In genomic region chr5:3265131-3265885, GRCh38 we compare ENCODE assay signal across 23 cellular contexts.
DNase-seq lines count a peak whose midpoint lies in the region; TF ChIP-seq lines count a peak whose summit lies in the region.
"Had no signal": no experiment of that assay in that cellular context is flagged by ENCODE, and none has a peak within 500 bp of the region (broad histone marks: within the 10 kb centered on the region; RNA-seq: fewer than 3 reads in every experiment).

No MANE protein-coding gene starts in this region.

- intact Hi-C loops in dorsolateral prefrontal cortex (cut with DNase I) = loop anchor here in 1 of 2 donors (5.0 to 10.0 kb wide), 2 partner anchors 38 to 49 kb away; no protein-coding TSS in a partner anchor
- intact Hi-C loops in transverse colon (cut with DNase I; ENCODE audit: low total_unique reads) = no loop called here

- no peaks in the 10 kb centered on the region for H3K9me3 ChIP-seq in transverse colon
- H3K9me3 ChIP-seq: A549, HAP-1, Peyer's patch had no signal

- no peaks in the 10 kb centered on the region for H3K4me1 ChIP-seq in transverse colon
- H3K4me1 ChIP-seq: A549, HAP-1, Peyer's patch had no signal

- H3K4me3 ChIP-seq in dorsolateral prefrontal cortex = peak overlapping the region in 2 of 59 donors; percentile 8 to 20
- H3K4me3 ChIP-seq in transverse colon = no peak overlapping the region
- H3K4me3 ChIP-seq: A549, GM12878, GM23338, HAP-1, Peyer's patch had no signal

- no peak for TF ChIP-seq EP300 in transverse colon (IDR thresholded peaks at IDR 0.05; ENCODE audit: low read depth)

- peaks cover 0 to 13% (median 0%) of the 10 kb centered on the region in 45 donors for H3K27me3 ChIP-seq in dorsolateral prefrontal cortex
- H3K27me3 ChIP-seq in transverse colon = no peaks in the 10 kb centered on the region
- H3K27me3 ChIP-seq: Peyer's patch had no signal

- DNase-seq in Ammon's horn (ENCODE audit: low spot score) = peak; percentile 57
- DNase-seq in NCI-H526 (lab: John Stamatoyannopoulos, UW) = peak; percentile 23 to 39
- DNase-seq in dorsolateral prefrontal cortex = no peak
- DNase-seq in middle frontal gyrus (ENCODE audit: extremely low spot score, low spot score) = peak; percentile 5
- no peak for DNase-seq in stimulated activated CD4-positive, alpha-beta T cell treated with anti-CD3 and anti-CD28 coated beads, Interleukin-4, amount 100 ng/mL, for 24 hours
- no peak for DNase-seq in transverse colon
- DNase-seq in NCI-H446 (lab: John Stamatoyannopoulos, UW) = no peak
- no peak for DNase-seq in AML-193 (lab: John Stamatoyannopoulos, UW)
- DNase-seq: CD4-positive, CD25-positive, alpha-beta regulatory T cell; COR-L47; DMS79 treated with DMSO at 0.1 percent for 48 hours; IMR-90; NCI-H1092 treated with DMSO at 0.1 percent for 48 hours; NCI-H1436 treated with DMSO at 0.1 percent for 48 hours; NCI-H1930; NCI-H510A; NCI-H774; NK-92 treated with Interleukin-12 subunit alpha and Interleukin-12 subunit beta, amount 100 ng/mL, for 24 hours; Peyer's patch had no signal

- TF ChIP-seq CTCF in dorsolateral prefrontal cortex (IDR thresholded peaks at IDR 0.05 in 54 of 56, conservative IDR thresholded peaks at IDR 0.05 in 2 of 56; ENCODE audit: low read depth in 1 of 56, partially characterized antibody in 56 of 56) = no peak
- TF ChIP-seq CTCF in transverse colon (IDR thresholded peaks at IDR 0.05) = no peak

- H3K36me3 ChIP-seq in transverse colon = no peaks in the 10 kb centered on the region
- H3K36me3 ChIP-seq: HAP-1, Peyer's patch had no signal

- H3K27ac ChIP-seq in dorsolateral prefrontal cortex (peak overlapping the region; percentile 18 to 99 (median 88)), transverse colon (no peak overlapping the region)
- H3K27ac ChIP-seq: A549, Peyer's patch had no signal

- 58 to 69% methylated on average over 4 to 5 of the region's 5 CpGs for WGBS in transverse colon (ENCODE audit: low coverage in 1 of 2), 2 donors

- no peak for TF ChIP-seq POLR2A in transverse colon (IDR thresholded peaks at IDR 0.05)

- in situ Hi-C loops in transverse colon (cut with MboI; ENCODE audit: low pct_ligation_motif_present in 1 of 4, low pct_unique_long_range_greater_than_20kb in 1 of 4, low sequenced_read_pairs in 3 of 4) = no loop called here

Comparison
In these comparisons a context has a peak if more than half of its experiments do, and no peak if none do; other contexts are left out.
1. DNase-seq: peak in Ammon's horn (single experiment), NCI-H526 (2 of 2) and middle frontal gyrus (single experiment); none in dorsolateral prefrontal cortex (0 of 10), stimulated activated CD4-positive, alpha-beta T cell treated with anti-CD3 and anti-CD28 coated beads, Interleukin-4, amount 100 ng/mL, for 24 hours (single experiment), transverse colon (single experiment), NCI-H446 (0 of 2) and AML-193 (0 of 2).
2. H3K27ac ChIP-seq: peak in dorsolateral prefrontal cortex (59 of 59); none in transverse colon (0 of 4).